Comparison of ENCODE assay signal across 8 cellular contexts in the genomic region with DNA sequence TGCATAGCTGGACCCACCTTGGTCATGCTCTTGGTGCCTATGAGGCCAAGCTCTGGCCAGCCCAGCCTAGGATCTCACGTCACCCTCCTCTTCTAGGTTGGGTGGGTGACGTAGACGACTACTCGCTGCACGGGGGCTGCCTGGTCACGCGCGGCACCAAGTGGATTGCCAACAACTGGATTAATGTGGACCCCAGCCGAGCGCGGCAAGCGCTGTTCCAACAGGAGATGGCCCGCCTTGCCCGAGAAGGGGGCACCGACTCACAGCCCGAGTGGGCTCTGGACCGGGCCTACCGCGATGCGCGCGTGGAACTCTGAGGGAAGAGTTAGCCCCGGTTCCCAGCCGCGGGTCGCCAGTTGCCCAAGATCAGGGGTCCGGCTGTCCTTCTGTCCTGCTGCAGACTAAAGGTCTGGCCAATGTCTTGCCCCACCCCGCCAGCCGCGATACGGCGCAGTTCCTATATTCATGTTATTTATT. TPM values are rescaled to one million over a fixed set of nuclear protein-coding genes. Genes with fewer than 3 reads are reported as not detected.
A peak's percentile ranks its signal among the peaks of the same experiment; 100 is the strongest.
DNase-seq lines count a peak whose midpoint lies in the region; ATAC-seq and TF ChIP-seq lines count a peak whose summit lies in the region.

No MANE protein-coding gene starts in this region.

- H3K9me3 Mint-ChIP-seq in naive B cell, result no peaks in the 10 kb centered on the region

- peaks cover 29 to 33% (median 31%) of the 10 kb centered on the region in 3 donors for H3K4me1 Mint-ChIP-seq in naive B cell

- no peak for TF ChIP-seq POLR2A in erythroblast (IDR thresholded peaks at IDR 0.05; ENCODE audit: low read length)

- ATAC-seq in naive B cell (ENCODE audit: low read depth in 2 of 2) (peak; percentile 1 to 2), HG03457 (IDR thresholded peaks at IDR 0.05; ENCODE audit: unreplicated experiment) (no peak)

- peak overlapping the region; percentile 98 for H3K4me3 ChIP-seq in SJCRH30

- H3K27ac Mint-ChIP-seq in naive B cell, result peak overlapping the region; percentile 96 to 100 (median 98)

- no peaks in the 10 kb centered on the region for H3K36me3 Mint-ChIP-seq in naive B cell

- H3K4me3 Mint-ChIP-seq in naive B cell, result peak overlapping the region; percentile 89 to 100 (median 100)

- H3K36me3 ChIP-seq in SJCRH30, result peaks cover 2% of the 10 kb centered on the region; the same call in 1 of the 2 replicates

- no peaks in the 10 kb centered on the region for H3K27me3 ChIP-seq in SJCRH30

- H3K4me1 ChIP-seq in SJCRH30, result no peaks in the 10 kb centered on the region; the same call in 1 of the 2 replicates

- peak overlapping the region; percentile 90 for H3K27ac ChIP-seq in SJCRH30

- peak; percentile 15 for DNase-seq in activated naive CD4-positive, alpha-beta T cell treated with Interleukin-2 at 50 U/mL for 16 hours
- DNase-seq in activated naive CD4-positive, alpha-beta T cell (lab: John Stamatoyannopoulos, UW), result no peak
- peak in 1 of 2 experiments; percentile 20 for DNase-seq in SJCRH30
- DNase-seq in erythroblast (lab: John Stamatoyannopoulos, UW), result peak; percentile 71 to 78
- DNase-seq in naive B cell, result no peak
- DNase-seq in middle frontal gyrus (ENCODE audit: extremely low spot score, low spot score), result no peak
- no peak for DNase-seq in NOMO-1 treated with DMSO at 0.1 percent for 48 hours (lab: John Stamatoyannopoulos, UW; ENCODE audit: unreplicated experiment)

- H3K27me3 Mint-ChIP-seq in naive B cell, result no peaks in the 10 kb centered on the region

- H3K9me3 ChIP-seq in SJCRH30 (replicated peaks), result no peaks in the 10 kb centered on the region

RNA-seq across cellular contexts. Expression of gene WDR6, which starts 0.6 kb away (rescaled TPM):
- total RNA-seq in SJCRH30 (2014; rRNA removed; shearing (Covaris generic)), result 69.9 and 81.9 TPM in 2 replicates
- polyA plus RNA-seq in naive B cell (ENCODE audit: low read depth in 6 of 6), result 100 to 1,000 TPM in 4 of 6 donors, 10 to 100 TPM in 2; 94.3 to 112 (median 106) TPM

RNA-seq across cellular contexts. Expression of gene DALRD3, which starts 11.8 kb away (rescaled TPM):
- 6.9 and 7.6 TPM in 2 replicates for total RNA-seq in SJCRH30 (2014; rRNA removed; shearing (Covaris generic))
- polyA plus RNA-seq in naive B cell (ENCODE audit: low read depth in 6 of 6), result 10 to 100 TPM; 25.4 to 40.6 (median 27.5) TPM

RNA-seq across cellular contexts. Expression of gene NDUFAF3, which starts 15.3 kb away (rescaled TPM):
- 58.9 and 66.0 TPM in 2 replicates for total RNA-seq in SJCRH30 (2014; rRNA removed; shearing (Covaris generic))
- 100 to 1,000 TPM; 124 to 177 (median 143) TPM for polyA plus RNA-seq in naive B cell (ENCODE audit: low read depth in 6 of 6)

RNA-seq across cellular contexts. Expression of gene P4HTM, which starts 16.6 kb away (rescaled TPM):
- total RNA-seq in SJCRH30 (2014; rRNA removed; shearing (Covaris generic)), result 0.35 and 0.36 TPM in 2 replicates
- 10 to 100 TPM in 5 of 6 donors, 1 to 10 TPM in 1; 2.6 to 17.8 (median 15.1) TPM for polyA plus RNA-seq in naive B cell (ENCODE audit: low read depth in 6 of 6)

RNA-seq across cellular contexts. Expression of gene IMPDH2, which starts 22.6 kb away (rescaled TPM):
- 244 and 273 TPM in 2 replicates for total RNA-seq in SJCRH30 (2014; rRNA removed; shearing (Covaris generic))
- polyA plus RNA-seq in naive B cell (ENCODE audit: low read depth in 6 of 6), result 100 to 1,000 TPM in 3 of 6 donors, 10 to 100 TPM in 3; 78.6 to 117 (median 97.6) TPM

Comparison
In these comparisons a context has a peak if more than half of its experiments do, and no peak if none do; other contexts are left out.
1. DNase-seq: peak in activated naive CD4-positive, alpha-beta T cell treated with Interleukin-2 at 50 U/mL for 16 hours (single experiment) and erythroblast (2 of 2); none in activated naive CD4-positive, alpha-beta T cell (0 of 4), naive B cell (single experiment), middle frontal gyrus (single experiment) and NOMO-1 treated with DMSO at 0.1 percent for 48 hours (single experiment).